Comparison of ENCODE assay signal across 1 cellular context in the genomic region with DNA sequence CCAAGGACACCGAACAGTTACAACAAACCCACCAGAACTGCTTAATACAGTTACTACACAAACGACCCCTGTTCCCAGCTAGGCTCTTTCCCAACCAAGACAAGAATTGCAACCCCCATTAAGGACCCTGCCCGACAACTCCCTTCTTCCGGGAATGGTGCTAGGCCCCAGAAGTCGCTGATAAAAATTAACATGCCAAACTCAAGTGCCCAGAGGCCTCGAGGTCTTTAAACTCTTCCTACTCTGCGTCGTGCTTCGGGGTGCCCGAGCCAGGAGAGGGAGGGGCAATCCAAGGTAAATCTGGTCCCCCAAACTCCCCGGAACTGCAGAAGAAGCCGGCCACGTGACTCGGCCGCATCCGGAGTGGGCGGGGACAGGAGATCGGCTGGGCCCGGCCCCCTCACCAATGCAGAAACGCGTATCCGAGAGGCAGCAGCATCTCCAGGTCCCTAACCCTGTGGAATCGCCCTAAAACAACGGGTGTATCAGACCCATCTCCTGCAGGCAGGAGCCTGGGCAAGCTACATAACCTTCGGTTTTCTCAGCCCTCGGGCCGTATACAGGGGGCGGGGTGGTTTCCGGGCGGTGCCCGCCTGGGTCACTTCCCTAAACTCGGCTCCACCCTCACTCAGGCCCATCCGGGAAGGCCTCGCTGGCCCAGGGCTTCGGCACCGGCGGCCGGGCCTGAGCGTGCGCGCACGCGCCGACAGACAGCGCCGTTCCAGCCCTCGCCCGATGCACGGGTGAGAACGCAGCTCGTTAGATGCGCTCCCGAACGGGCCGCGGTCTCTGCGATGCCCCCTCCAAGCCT.
A peak's percentile ranks its signal among the peaks of the same experiment; 100 is the strongest.
TF ChIP-seq lines count a peak whose summit lies in the region.

No MANE protein-coding gene starts in this region.

TF ChIP-seq in IMR-90, 13 proteins besides CTCF, POLR2A, EP300 and RAD21:
- TF ChIP-seq NFE2L2 (IDR thresholded peaks at IDR 0.05; ENCODE audit: low read depth, low read length): no peak
- peak; percentile 87; the same call in 1 of the 2 replicates for TF ChIP-seq MXI1 (IDR thresholded peaks at IDR 0.05; ENCODE audit: borderline replicate concordance, low read depth, low read length)
- TF ChIP-seq MAZ (IDR thresholded peaks at IDR 0.05; ENCODE audit: borderline replicate concordance, low read depth, low read length): 0 out of 2 replicates have a peak, but pooled peaks have one; percentile 55
- TF ChIP-seq, protein P1, sequence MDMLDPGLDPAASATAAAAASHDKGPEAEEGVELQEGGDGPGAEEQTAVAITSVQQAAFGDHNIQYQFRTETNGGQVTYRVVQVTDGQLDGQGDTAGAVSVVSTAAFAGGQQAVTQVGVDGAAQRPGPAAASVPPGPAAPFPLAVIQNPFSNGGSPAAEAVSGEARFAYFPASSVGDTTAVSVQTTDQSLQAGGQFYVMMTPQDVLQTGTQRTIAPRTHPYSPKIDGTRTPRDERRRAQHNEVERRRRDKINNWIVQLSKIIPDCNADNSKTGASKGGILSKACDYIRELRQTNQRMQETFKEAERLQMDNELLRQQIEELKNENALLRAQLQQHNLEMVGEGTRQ (IDR thresholded peaks at IDR 0.05; ENCODE audit: low read depth, low read length): peak; percentile 91
- 0 out of 2 replicates have a peak, but pooled peaks have one; percentile 60 for TF ChIP-seq CHD1 (IDR thresholded peaks at IDR 0.05; ENCODE audit: low read depth, low read length)
- TF ChIP-seq FOS (IDR thresholded peaks at IDR 0.05; ENCODE audit: low read depth, low read length): no peak
TF ChIP-seq in IMR-90: peak in this region for 4.
